Comparison of ENCODE assay signal across 9 cellular contexts in the genomic region with DNA sequence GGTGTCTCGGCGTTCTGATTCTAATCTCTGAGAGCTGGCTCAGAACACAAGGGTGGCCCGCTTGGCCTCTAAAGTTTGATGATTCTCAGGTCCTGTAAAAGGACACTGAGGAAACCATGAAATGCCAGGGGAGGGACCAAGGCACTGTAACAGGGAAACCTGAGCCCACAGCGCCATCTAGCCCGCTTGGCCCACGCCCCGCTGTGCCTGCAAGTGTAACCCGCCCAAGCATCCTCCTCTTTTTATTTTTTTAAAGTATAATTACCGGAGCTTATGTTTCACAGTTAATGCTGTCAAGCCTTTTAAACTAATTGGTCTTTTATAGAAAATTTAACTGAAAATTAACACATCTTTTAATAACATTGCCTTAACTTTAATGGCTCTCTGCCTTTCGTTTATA.
DNase-seq lines count a peak whose midpoint lies in the region; ATAC-seq and TF ChIP-seq lines count a peak whose summit lies in the region.
"Had no signal": no experiment of that assay in that cellular context is flagged by ENCODE, and none has a peak within 500 bp of the region (broad histone marks: within the 10 kb centered on the region; RNA-seq: fewer than 3 reads in every experiment).

No MANE protein-coding gene starts in this region.

- no peaks in the 10 kb centered on the region for H3K4me1 Mint-ChIP-seq in stimulated activated naive CD8-positive, alpha-beta T cell treated with anti-CD3 and anti-CD28 coated beads, Interleukin-15, amount 100 ng/mL, for 72 hours
- H3K4me1 Mint-ChIP-seq: activated CD4-positive, alpha-beta memory T cell treated with anti-CD3 and anti-CD28 coated beads, Interleukin-2, amount 10 ng/mL, durations not matched to agents 7 days and 5 days had no signal

- DNase-seq in NOMO-1 (lab: John Stamatoyannopoulos, UW; ENCODE audit: unreplicated experiment in 2 of 2) (peak; percentile 17 to 32), NOMO-1 treated with dmso at 0.1 percent for 144 hours (lab: John Stamatoyannopoulos, UW; ENCODE audit: unreplicated experiment) (no peak), NCI-H460 (ENCODE audit: extremely low read depth, low read depth) (peak; percentile 1), fibroblast of mammary gland (ENCODE audit: low read depth) (peak; percentile 17), sciatic nerve (ENCODE audit: low spot score) (peak; percentile 75), occipital lobe (lab: John Stamatoyannopoulos, UW) (no peak)
- DNase-seq in stimulated activated naive CD8-positive, alpha-beta T cell treated with anti-CD3 and anti-CD28 coated beads, Interleukin-15, amount 100 ng/mL, for 72 hours, result no peak
- DNase-seq: activated CD4-positive, alpha-beta memory T cell treated with anti-CD3 and anti-CD28 coated beads, Interleukin-2, amount 10 ng/mL, durations not matched to agents 7 days and 5 days had no signal

- H3K27me3 Mint-ChIP-seq in stimulated activated naive CD8-positive, alpha-beta T cell treated with anti-CD3 and anti-CD28 coated beads, Interleukin-15, amount 100 ng/mL, for 72 hours, result no peaks in the 10 kb centered on the region
- H3K27me3 Mint-ChIP-seq: activated CD4-positive, alpha-beta memory T cell treated with anti-CD3 and anti-CD28 coated beads, Interleukin-2, amount 10 ng/mL, durations not matched to agents 7 days and 5 days had no signal

- H3K4me3 ChIP-seq in fibroblast of mammary gland (ENCODE audit: control insufficient read depth, low read depth, low read length), result no peak overlapping the region

- intact Hi-C loops in sciatic nerve (cut with DNase I), result no loop called here

- ATAC-seq in sciatic nerve, result peak; percentile 60
- no peak for ATAC-seq in HG02973 (IDR thresholded peaks at IDR 0.05; ENCODE audit: unreplicated experiment)
- no peak for ATAC-seq in stimulated activated naive CD8-positive, alpha-beta T cell treated with anti-CD3 and anti-CD28 coated beads, Interleukin-15, amount 100 ng/mL, for 72 hours

- no peak overlapping the region for H3K4me3 Mint-ChIP-seq in stimulated activated naive CD8-positive, alpha-beta T cell treated with anti-CD3 and anti-CD28 coated beads, Interleukin-15, amount 100 ng/mL, for 72 hours
- H3K4me3 Mint-ChIP-seq: activated CD4-positive, alpha-beta memory T cell treated with anti-CD3 and anti-CD28 coated beads, Interleukin-2, amount 10 ng/mL, durations not matched to agents 7 days and 5 days had no signal

- no peak overlapping the region for H3K27ac Mint-ChIP-seq in stimulated activated naive CD8-positive, alpha-beta T cell treated with anti-CD3 and anti-CD28 coated beads, Interleukin-15, amount 100 ng/mL, for 72 hours
- H3K27ac Mint-ChIP-seq: activated CD4-positive, alpha-beta memory T cell treated with anti-CD3 and anti-CD28 coated beads, Interleukin-2, amount 10 ng/mL, durations not matched to agents 7 days and 5 days had no signal

- TF ChIP-seq CTCF in fibroblast of mammary gland (conservative IDR thresholded peaks at IDR 0.05; ENCODE audit: control insufficient read depth, insufficient read depth, low read depth, low read length), result peak; percentile 22

- no peaks in the 10 kb centered on the region for H3K9me3 Mint-ChIP-seq in stimulated activated naive CD8-positive, alpha-beta T cell treated with anti-CD3 and anti-CD28 coated beads, Interleukin-15, amount 100 ng/mL, for 72 hours
- H3K9me3 Mint-ChIP-seq: activated CD4-positive, alpha-beta memory T cell treated with anti-CD3 and anti-CD28 coated beads, Interleukin-2, amount 10 ng/mL, durations not matched to agents 7 days and 5 days had no signal

Comparison
In these comparisons a context has a peak if more than half of its experiments do, and no peak if none do; other contexts are left out.
1. DNase-seq: peak in NOMO-1 (2 of 2), NCI-H460 (single experiment), fibroblast of mammary gland (single experiment) and sciatic nerve (single experiment); none in NOMO-1 treated with dmso at 0.1 percent for 144 hours (single experiment), occipital lobe (single experiment) and stimulated activated naive CD8-positive, alpha-beta T cell treated with anti-CD3 and anti-CD28 coated beads, Interleukin-15, amount 100 ng/mL, for 72 hours (0 of 2).